ENCODE assay signal across 1 cellular context in the genomic region with DNA sequence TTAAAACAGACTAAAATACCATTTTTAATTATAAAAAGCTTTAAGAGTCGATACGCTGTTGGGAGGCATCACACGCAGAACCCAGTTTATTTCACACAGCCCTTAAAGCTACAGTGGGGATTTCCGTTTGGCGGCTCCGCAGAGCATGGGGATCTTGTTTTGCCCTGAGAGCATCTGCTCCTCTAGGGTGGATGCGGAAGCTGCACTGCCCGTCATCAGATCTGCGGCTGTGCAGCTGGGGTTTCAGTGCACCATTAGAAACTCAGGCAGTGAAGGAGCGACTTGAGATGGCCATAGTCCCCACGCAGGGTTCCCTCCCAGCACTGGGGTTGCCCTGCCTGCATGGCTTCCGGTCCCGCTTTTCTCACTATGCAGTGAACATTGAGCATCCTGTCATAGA.
TF ChIP-seq lines count a peak whose summit lies in the region.

No MANE protein-coding gene starts in this region.

TF ChIP-seq in GM12878, 131 proteins besides CTCF, POLR2A, EP300 and RAD21 (continued from another document):
- TF ChIP-seq, protein P1, sequence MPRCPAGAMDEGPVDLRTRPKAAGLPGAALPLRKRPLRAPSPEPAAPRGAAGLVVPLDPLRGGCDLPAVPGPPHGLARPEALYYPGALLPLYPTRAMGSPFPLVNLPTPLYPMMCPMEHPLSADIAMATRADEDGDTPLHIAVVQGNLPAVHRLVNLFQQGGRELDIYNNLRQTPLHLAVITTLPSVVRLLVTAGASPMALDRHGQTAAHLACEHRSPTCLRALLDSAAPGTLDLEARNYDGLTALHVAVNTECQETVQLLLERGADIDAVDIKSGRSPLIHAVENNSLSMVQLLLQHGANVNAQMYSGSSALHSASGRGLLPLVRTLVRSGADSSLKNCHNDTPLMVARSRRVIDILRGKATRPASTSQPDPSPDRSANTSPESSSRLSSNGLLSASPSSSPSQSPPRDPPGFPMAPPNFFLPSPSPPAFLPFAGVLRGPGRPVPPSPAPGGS (IDR thresholded peaks at IDR 0.05; ENCODE audit: borderline replicate concordance, insufficient read depth, low read depth, low read length, poor library complexity, severe bottlenecking) = no peak
- TF ChIP-seq IKZF1 (conservative IDR thresholded peaks at IDR 0.05) = peak; percentile 50; the same call in 1 of the 2 replicates
- TF ChIP-seq, protein P2, sequence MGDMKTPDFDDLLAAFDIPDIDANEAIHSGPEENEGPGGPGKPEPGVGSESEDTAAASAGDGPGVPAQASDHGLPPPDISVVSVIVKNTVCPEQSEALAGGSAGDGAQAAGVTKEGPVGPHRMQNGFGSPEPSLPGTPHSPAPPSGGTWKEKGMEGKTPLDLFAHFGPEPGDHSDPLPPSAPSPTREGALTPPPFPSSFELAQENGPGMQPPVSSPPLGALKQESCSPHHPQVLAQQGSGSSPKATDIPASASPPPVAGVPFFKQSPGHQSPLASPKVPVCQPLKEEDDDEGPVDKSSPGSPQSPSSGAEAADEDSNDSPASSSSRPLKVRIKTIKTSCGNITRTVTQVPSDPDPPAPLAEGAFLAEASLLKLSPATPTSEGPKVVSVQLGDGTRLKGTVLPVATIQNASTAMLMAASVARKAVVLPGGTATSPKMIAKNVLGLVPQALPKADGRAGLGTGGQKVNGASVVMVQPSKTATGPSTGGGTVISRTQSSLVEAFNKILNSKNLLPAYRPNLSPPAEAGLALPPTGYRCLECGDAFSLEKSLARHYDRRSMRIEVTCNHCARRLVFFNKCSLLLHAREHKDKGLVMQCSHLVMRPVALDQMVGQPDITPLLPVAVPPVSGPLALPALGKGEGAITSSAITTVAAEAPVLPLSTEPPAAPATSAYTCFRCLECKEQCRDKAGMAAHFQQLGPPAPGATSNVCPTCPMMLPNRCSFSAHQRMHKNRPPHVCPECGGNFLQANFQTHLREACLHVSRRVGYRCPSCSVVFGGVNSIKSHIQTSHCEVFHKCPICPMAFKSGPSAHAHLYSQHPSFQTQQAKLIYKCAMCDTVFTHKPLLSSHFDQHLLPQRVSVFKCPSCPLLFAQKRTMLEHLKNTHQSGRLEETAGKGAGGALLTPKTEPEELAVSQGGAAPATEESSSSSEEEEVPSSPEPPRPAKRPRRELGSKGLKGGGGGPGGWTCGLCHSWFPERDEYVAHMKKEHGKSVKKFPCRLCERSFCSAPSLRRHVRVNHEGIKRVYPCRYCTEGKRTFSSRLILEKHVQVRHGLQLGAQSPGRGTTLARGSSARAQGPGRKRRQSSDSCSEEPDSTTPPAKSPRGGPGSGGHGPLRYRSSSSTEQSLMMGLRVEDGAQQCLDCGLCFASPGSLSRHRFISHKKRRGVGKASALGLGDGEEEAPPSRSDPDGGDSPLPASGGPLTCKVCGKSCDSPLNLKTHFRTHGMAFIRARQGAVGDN (IDR thresholded peaks at IDR 0.05) = peak; percentile 90
- no peak for TF ChIP-seq USF2 (IDR thresholded peaks at IDR 0.05; ENCODE audit: borderline replicate concordance, low read depth, low read length)
- no peak for TF ChIP-seq ZBTB40 (IDR thresholded peaks at IDR 0.05; ENCODE audit: borderline replicate concordance)
- TF ChIP-seq CBX3 (IDR thresholded peaks at IDR 0.05; ENCODE audit: borderline replicate concordance, low read depth) = no peak
- no peak for TF ChIP-seq TBL1XR1 (IDR thresholded peaks at IDR 0.05; ENCODE audit: low read depth, low read length)
- TF ChIP-seq TCF3 (IDR thresholded peaks at IDR 0.05; ENCODE audit: borderline replicate concordance, insufficient read depth, low read depth, low read length) = no peak
- no peak for TF ChIP-seq SRF (IDR thresholded peaks at IDR 0.05; ENCODE audit: low read depth in 2 of 2, low read length in 2 of 2)
- TF ChIP-seq, protein P3, sequence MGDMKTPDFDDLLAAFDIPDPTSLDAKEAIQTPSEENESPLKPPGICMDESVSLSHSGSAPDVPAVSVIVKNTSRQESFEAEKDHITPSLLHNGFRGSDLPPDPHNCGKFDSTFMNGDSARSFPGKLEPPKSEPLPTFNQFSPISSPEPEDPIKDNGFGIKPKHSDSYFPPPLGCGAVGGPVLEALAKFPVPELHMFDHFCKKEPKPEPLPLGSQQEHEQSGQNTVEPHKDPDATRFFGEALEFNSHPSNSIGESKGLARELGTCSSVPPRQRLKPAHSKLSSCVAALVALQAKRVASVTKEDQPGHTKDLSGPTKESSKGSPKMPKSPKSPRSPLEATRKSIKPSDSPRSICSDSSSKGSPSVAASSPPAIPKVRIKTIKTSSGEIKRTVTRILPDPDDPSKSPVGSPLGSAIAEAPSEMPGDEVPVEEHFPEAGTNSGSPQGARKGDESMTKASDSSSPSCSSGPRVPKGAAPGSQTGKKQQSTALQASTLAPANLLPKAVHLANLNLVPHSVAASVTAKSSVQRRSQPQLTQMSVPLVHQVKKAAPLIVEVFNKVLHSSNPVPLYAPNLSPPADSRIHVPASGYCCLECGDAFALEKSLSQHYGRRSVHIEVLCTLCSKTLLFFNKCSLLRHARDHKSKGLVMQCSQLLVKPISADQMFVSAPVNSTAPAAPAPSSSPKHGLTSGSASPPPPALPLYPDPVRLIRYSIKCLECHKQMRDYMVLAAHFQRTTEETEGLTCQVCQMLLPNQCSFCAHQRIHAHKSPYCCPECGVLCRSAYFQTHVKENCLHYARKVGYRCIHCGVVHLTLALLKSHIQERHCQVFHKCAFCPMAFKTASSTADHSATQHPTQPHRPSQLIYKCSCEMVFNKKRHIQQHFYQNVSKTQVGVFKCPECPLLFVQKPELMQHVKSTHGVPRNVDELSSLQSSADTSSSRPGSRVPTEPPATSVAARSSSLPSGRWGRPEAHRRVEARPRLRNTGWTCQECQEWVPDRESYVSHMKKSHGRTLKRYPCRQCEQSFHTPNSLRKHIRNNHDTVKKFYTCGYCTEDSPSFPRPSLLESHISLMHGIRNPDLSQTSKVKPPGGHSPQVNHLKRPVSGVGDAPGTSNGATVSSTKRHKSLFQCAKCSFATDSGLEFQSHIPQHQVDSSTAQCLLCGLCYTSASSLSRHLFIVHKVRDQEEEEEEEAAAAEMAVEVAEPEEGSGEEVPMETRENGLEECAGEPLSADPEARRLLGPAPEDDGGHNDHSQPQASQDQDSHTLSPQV (IDR thresholded peaks at IDR 0.05) = no peak
- no peak for TF ChIP-seq ZNF217 (IDR thresholded peaks at IDR 0.05)
- TF ChIP-seq ELK1 (IDR thresholded peaks at IDR 0.05; ENCODE audit: low read depth, low read length) = no peak; the same call in 1 of the 2 replicates
- TF ChIP-seq YY1 (IDR thresholded peaks at IDR 0.05; ENCODE audit: low read depth, low read length) = no peak
- no peak for TF ChIP-seq NFYA (IDR thresholded peaks at IDR 0.05; ENCODE audit: borderline replicate concordance, low read depth, low read length)
- TF ChIP-seq SP1 (IDR thresholded peaks at IDR 0.05; ENCODE audit: low read depth, low read length) = no peak
- peak; percentile 32; the same call in 1 of the 2 replicates for TF ChIP-seq CHD2 (IDR thresholded peaks at IDR 0.05; ENCODE audit: borderline replicate concordance, low read depth, low read length)
- TF ChIP-seq STAT1 (conservative IDR thresholded peaks at IDR 0.05) = no peak
- TF ChIP-seq FOXM1 (IDR thresholded peaks at IDR 0.05; ENCODE audit: low read depth, low read length) = no peak
- TF ChIP-seq RELA (IDR thresholded peaks at IDR 0.05; ENCODE audit: borderline replicate concordance, partially characterized antibody) = peak; percentile 51
- no peak for TF ChIP-seq JUNB (IDR thresholded peaks at IDR 0.05)
- peak; percentile 25 to 40; a peak in 1 of 4 replicates for TF ChIP-seq BHLHE40 (IDR thresholded peaks at IDR 0.05; ENCODE audit: borderline replicate concordance in 1 of 2, low read depth in 2 of 2, low read length in 1 of 2)
- TF ChIP-seq EGR1 (IDR thresholded peaks at IDR 0.05; ENCODE audit: borderline replicate concordance in 1 of 2, low read depth in 2 of 2, low read length in 2 of 2) = no peak
- TF ChIP-seq PAX8 (IDR thresholded peaks at IDR 0.05) = no peak
- TF ChIP-seq SIN3A (IDR thresholded peaks at IDR 0.05; ENCODE audit: low read depth, low read length) = no peak
- TF ChIP-seq, protein P4, sequence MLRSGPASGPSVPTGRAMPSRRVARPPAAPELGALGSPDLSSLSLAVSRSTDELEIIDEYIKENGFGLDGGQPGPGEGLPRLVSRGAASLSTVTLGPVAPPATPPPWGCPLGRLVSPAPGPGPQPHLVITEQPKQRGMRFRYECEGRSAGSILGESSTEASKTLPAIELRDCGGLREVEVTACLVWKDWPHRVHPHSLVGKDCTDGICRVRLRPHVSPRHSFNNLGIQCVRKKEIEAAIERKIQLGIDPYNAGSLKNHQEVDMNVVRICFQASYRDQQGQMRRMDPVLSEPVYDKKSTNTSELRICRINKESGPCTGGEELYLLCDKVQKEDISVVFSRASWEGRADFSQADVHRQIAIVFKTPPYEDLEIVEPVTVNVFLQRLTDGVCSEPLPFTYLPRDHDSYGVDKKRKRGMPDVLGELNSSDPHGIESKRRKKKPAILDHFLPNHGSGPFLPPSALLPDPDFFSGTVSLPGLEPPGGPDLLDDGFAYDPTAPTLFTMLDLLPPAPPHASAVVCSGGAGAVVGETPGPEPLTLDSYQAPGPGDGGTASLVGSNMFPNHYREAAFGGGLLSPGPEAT (IDR thresholded peaks at IDR 0.05; ENCODE audit: low read depth) = peak; percentile 78
TF ChIP-seq in GM12878: peak in this region for 16.
